Comparison of ENCODE assay signal across 20 cellular contexts in the genomic region with DNA sequence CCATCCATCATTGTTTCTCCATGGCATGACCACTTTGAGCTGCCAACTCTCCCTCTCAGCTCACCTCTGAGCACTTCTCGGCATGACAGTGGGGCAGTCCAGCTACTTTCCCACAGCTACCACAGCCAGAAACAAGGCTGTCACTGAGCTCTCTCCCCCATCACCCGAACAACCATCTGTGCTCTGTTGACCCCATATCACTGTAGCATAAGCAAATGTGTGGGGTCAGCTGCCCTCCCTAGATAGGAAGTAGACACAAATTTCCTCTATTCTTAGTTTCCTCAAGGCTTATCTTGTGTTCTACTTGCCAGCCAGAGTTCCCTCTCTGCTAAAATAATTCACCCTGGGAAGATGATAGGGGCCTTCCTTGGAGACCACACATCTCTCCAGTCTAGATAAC.
DNase-seq lines count a peak whose midpoint lies in the region; ATAC-seq, FAIRE-seq and TF ChIP-seq lines count a peak whose summit lies in the region.
"Had no signal": no experiment of that assay in that cellular context is flagged by ENCODE, and none has a peak within 500 bp of the region (broad histone marks: within the 10 kb centered on the region; RNA-seq: fewer than 3 reads in every experiment).

No MANE protein-coding gene starts in this region.

- H3K9me3 ChIP-seq in OCI-LY1 (ENCODE audit: low read length) (no peaks in the 10 kb centered on the region), mammary epithelial cell (replicated peaks; ENCODE audit: insufficient read depth, low read length) (no peaks in the 10 kb centered on the region), spleen (no peaks in the 10 kb centered on the region), PC-3 (ENCODE audit: low read length) (no peaks in the 10 kb centered on the region)
- H3K9me3 ChIP-seq: left ventricle myocardium inferior had no signal

- ATAC-seq in GM21529 (IDR thresholded peaks at IDR 0.05; ENCODE audit: unreplicated experiment), result no peak
- ATAC-seq in Right ventricle myocardium inferior, result no peak
- no peak for ATAC-seq in PC-3

- CTCF ChIA-PET in mammary epithelial cell (lab: Charles Lee; ENCODE audit: low non-redundant PET) (no interaction called here), PC-3 (lab: Charles Lee) (no interaction called here)

- H3F3A ChIP-seq in OCI-LY1 (ENCODE audit: insufficient read depth, low read length), result no peaks in the 10 kb centered on the region
- H3F3A ChIP-seq in PC-3 (ENCODE audit: low read length, unreplicated experiment), result no peaks in the 10 kb centered on the region

- H3K27me3 ChIP-seq in OCI-LY1 (ENCODE audit: insufficient read depth, low read length) (no peaks in the 10 kb centered on the region), mammary epithelial cell (ENCODE audit: insufficient read depth, low read length) (no peaks in the 10 kb centered on the region), spleen (replicated peaks in 1 of 7) (no peaks in the 10 kb centered on the region), PC-3 (ENCODE audit: low read length) (no peaks in the 10 kb centered on the region)

- peak overlapping the region; percentile 48 for H3K4me2 ChIP-seq in OCI-LY1 (ENCODE audit: low read length)
- no peak overlapping the region for H3K4me2 ChIP-seq in mammary epithelial cell (ENCODE audit: insufficient read depth, low read depth, low read length)
- H3K4me2 ChIP-seq in PC-3 (ENCODE audit: low read length), result no peak overlapping the region

- H3K27ac ChIP-seq in OCI-LY1 (ENCODE audit: low read depth, low read length, poor library complexity, severe bottlenecking) (peak overlapping the region; percentile 67), mammary epithelial cell (ENCODE audit: insufficient read depth, low read depth, low read length) (no peak overlapping the region), spleen (peak overlapping the region in 5 of 8 donors; percentile 22 to 69 (median 44)), coronary artery (no peak overlapping the region), PC-3 (ENCODE audit: low read length) (no peak overlapping the region)
- H3K27ac ChIP-seq: GM23248, left ventricle myocardium inferior had no signal

- dilution Hi-C loops in mammary epithelial cell (cut with HindIII; ENCODE audit: low sequenced_read_pairs), result no loop called here

- H3K4me3 ChIP-seq in OCI-LY1 (ENCODE audit: low read depth, low read length, poor library complexity, severe bottlenecking) (no peak overlapping the region), mammary epithelial cell (replicated peaks in 1 of 3; ENCODE audit: insufficient read depth in 1 of 3, low read depth in 2 of 3, low read length in 3 of 3) (no peak overlapping the region), spleen (no peak overlapping the region), coronary artery (no peak overlapping the region), PC-3 (ENCODE audit: low read length) (no peak overlapping the region)
- H3K4me3 ChIP-seq: GM23248, left ventricle myocardium inferior had no signal

- no peak for DNase-seq in GM18507 (ENCODE audit: extremely low spot score, insufficient read length, low read depth)
- DNase-seq in mammary epithelial cell, result no peak
- DNase-seq in spleen, result no peak
- no peak for DNase-seq in coronary artery (ENCODE audit: low spot score)
- DNase-seq in Right ventricle myocardium inferior (ENCODE audit: missing footprints), result no peak
- DNase-seq in PC-3, result no peak
- DNase-seq: activated CD4-positive, alpha-beta memory T cell treated with anti-CD3 and anti-CD28 coated beads for 36 hours; activated naive CD4-positive, alpha-beta T cell treated with anti-CD3 and anti-CD28 coated beads for 36 hours; AML-193; anterior cingulate cortex; DMS 273 treated with DMSO at 0.1 percent for 48 hours; GM23248; left ventricle myocardium inferior; NCI-H1417; NCI-H524; nucleus accumbens; retina; SIG-M5 had no signal

- intact Hi-C loops in mammary epithelial cell (cut with micrococcal nuclease), result no loop called here
- intact Hi-C loops in spleen (cut with DNase I; ENCODE audit: low total_unique reads), result no loop called here
- intact Hi-C loops in Right ventricle myocardium inferior (cut with DNase I), result no loop called here
- intact Hi-C loops in PC-3 (cut with micrococcal nuclease), result no loop called here

- H3K4me1 ChIP-seq in OCI-LY1 (ENCODE audit: insufficient read depth, low read length, severe bottlenecking) (peaks cover 42% of the 10 kb centered on the region), mammary epithelial cell (ENCODE audit: insufficient read depth, low read length) (peaks cover 20% of the 10 kb centered on the region), spleen (peaks cover 3 to 51% (median 31%) of the 10 kb centered on the region in 6 donors), PC-3 (ENCODE audit: insufficient read depth, low read length) (peaks cover 22% of the 10 kb centered on the region)

- H4K20me1 ChIP-seq in OCI-LY1 (ENCODE audit: insufficient read depth, low read length), result no peaks in the 10 kb centered on the region
- H4K20me1 ChIP-seq in mammary epithelial cell (ENCODE audit: insufficient read depth, low read length), result no peaks in the 10 kb centered on the region
- no peaks in the 10 kb centered on the region for H4K20me1 ChIP-seq in PC-3 (ENCODE audit: low read length)

- H3K36me3 ChIP-seq in OCI-LY1 (ENCODE audit: insufficient read depth, low read length), result no peaks in the 10 kb centered on the region
- H3K36me3 ChIP-seq in mammary epithelial cell (ENCODE audit: insufficient read depth, low read length), result no peaks in the 10 kb centered on the region
- no peaks in the 10 kb centered on the region for H3K36me3 ChIP-seq in spleen
- no peaks in the 10 kb centered on the region for H3K36me3 ChIP-seq in PC-3 (ENCODE audit: low read depth, low read length)
- H3K36me3 ChIP-seq: left ventricle myocardium inferior had no signal

- no peak overlapping the region for H2AFZ ChIP-seq in OCI-LY1 (ENCODE audit: low read length)
- H2AFZ ChIP-seq in mammary epithelial cell (ENCODE audit: low read depth, low read length), result peak overlapping the region; percentile 50
- no peak overlapping the region for H2AFZ ChIP-seq in PC-3 (ENCODE audit: low read length)
- H2AFZ ChIP-seq: GM23248 had no signal

- POLR2A ChIA-PET in PC-3 (lab: Charles Lee; ENCODE audit: unreplicated experiment), result no interaction called here

- H3K9ac ChIP-seq in OCI-LY1 (ENCODE audit: low read length) (peak overlapping the region; percentile 6; the same call in 1 of the 2 replicates), mammary epithelial cell (ENCODE audit: insufficient read depth, low read length) (no peak overlapping the region), PC-3 (ENCODE audit: low read length) (no peak overlapping the region)
- H3K9ac ChIP-seq: GM23248 had no signal

- in situ Hi-C loops in mammary epithelial cell (cut with MboI; ENCODE audit: low sequenced_read_pairs in 2 of 2), result no loop called here

- 27% methylated on average over 2 of the region's 2 CpGs for WGBS in mammary epithelial cell (ENCODE audit: low coverage, missing lambda C conversion rate)
- 39 to 64% (median 45%) methylated on average over 2 of the region's 2 CpGs for WGBS in spleen, 5 donors

- no peaks in the 10 kb centered on the region for H3K79me2 ChIP-seq in OCI-LY1 (ENCODE audit: insufficient read depth, low read length)
- H3K79me2 ChIP-seq in mammary epithelial cell (ENCODE audit: insufficient read depth, low read length), result no peaks in the 10 kb centered on the region
- no peaks in the 10 kb centered on the region for H3K79me2 ChIP-seq in PC-3 (ENCODE audit: low read length)

- BruUV-seq in mammary epithelial cell (replicated peaks; lab: Mats Ljungman, UMichigan) (no TSS peak), PC-3 (replicated peaks; lab: Mats Ljungman, UMichigan) (no TSS peak)

- TF ChIP-seq CTCF in OCI-LY1 (IDR thresholded peaks at IDR 0.05; ENCODE audit: low read length) (no peak), mammary epithelial cell (conservative IDR thresholded peaks at IDR 0.05 in 1 of 2, IDR thresholded peaks at IDR 0.05 in 1 of 2; ENCODE audit: extremely low read depth in 1 of 2, insufficient read depth in 1 of 2, low read depth in 1 of 2, low read length in 2 of 2) (no peak), spleen (IDR thresholded peaks at IDR 0.05 in 8 of 11, conservative IDR thresholded peaks at IDR 0.05 in 3 of 11) (no peak), coronary artery (IDR thresholded peaks at IDR 0.05) (no peak), PC-3 (conservative IDR thresholded peaks at IDR 0.05; ENCODE audit: low read depth, low read length) (no peak)

- TF ChIP-seq POLR2A in spleen (IDR thresholded peaks at IDR 0.05), result no peak

- H3K9me2 ChIP-seq in OCI-LY1 (ENCODE audit: low read depth, low read length) (no peaks in the 10 kb centered on the region), PC-3 (replicated peaks; ENCODE audit: low read length) (no peaks in the 10 kb centered on the region)

- FAIRE-seq in GM18507 (lab: Jason Lieb, UNC), result peak; percentile 18

Comparison
In these comparisons a context has a peak if more than half of its experiments do, and no peak if none do; other contexts are left out.
1. H3K27ac ChIP-seq: peak in OCI-LY1 (single experiment) and spleen (5 of 8); none in mammary epithelial cell (single experiment), coronary artery (0 of 2) and PC-3 (single experiment).